25 cellular contexts compared by ENCODE assay signal in the genomic region with DNA sequence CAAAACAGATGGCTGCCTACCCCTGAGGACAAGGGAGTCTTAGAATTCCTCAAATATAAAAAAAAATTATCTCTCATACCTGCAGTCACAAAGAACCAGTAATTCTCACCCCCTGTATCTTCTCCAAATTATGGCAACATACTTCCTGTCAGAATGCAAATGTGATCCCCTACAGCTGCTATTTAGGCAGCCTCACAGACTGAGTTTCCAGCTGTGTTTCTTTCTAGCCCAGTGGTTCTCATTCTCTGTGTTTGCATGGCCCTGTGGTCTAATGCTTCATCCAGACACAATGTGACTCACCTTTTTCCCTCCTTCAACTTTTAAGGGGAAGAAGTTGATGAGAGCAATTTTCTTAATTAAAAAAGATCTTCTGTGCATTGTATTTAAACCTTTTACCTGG.
DNase-seq lines count a peak whose midpoint lies in the region; ATAC-seq and TF ChIP-seq lines count a peak whose summit lies in the region.
"Had no signal": no experiment of that assay in that cellular context is flagged by ENCODE, and none has a peak within 500 bp of the region (broad histone marks: within the 10 kb centered on the region; RNA-seq: fewer than 3 reads in every experiment).

No MANE protein-coding gene starts in this region.

- H4K20me1 ChIP-seq in GM23338 (replicated peaks; ENCODE audit: insufficient read depth), result no peaks in the 10 kb centered on the region

- H3K4me1 ChIP-seq in GM23338 (ENCODE audit: insufficient read depth), result peaks cover 11% of the 10 kb centered on the region; the same call in 1 of the 2 replicates
- H3K4me1 ChIP-seq in BE2C, result no peaks in the 10 kb centered on the region
- H3K4me1 ChIP-seq: psoas muscle had no signal

- H3K27ac Mint-ChIP-seq in GM23338, result no peak overlapping the region
- no peak overlapping the region for H3K27ac Mint-ChIP-seq in stimulated activated memory B cell treated with anti-CD40 and anti-IgM and Interleukin-4, amounts not matched to agents 10 μg/mL and 1 μg/mL and 100 μg/mL, for 72 hours
- H3K27ac Mint-ChIP-seq: activated T-helper 1 cell treated with anti-CD3 and anti-CD28 coated beads, Interleukin-12 subunit alpha, Interleukin-12 subunit beta, Interleukin-2, Interleukin-4 antibody, amounts not matched to agents 30 ng/mL and 10 ng/mL and 1 ng/mL, durations not matched to agents 14 hours and 24 hours and 36 hours; B cell; memory B cell had no signal

- no peaks in the 10 kb centered on the region for H3K9me3 ChIP-seq in BE2C
- H3K9me3 ChIP-seq: psoas muscle had no signal

- peaks cover 14% of the 10 kb centered on the region; the same call in 1 of the 2 replicates for H3K9me2 ChIP-seq in GM23338 (ENCODE audit: insufficient read depth)

- TF ChIP-seq CTCF in AG10803 (conservative IDR thresholded peaks at IDR 0.05; ENCODE audit: low read length) (no peak), GM23338 (conservative IDR thresholded peaks at IDR 0.05; ENCODE audit: low read depth in 2 of 2) (no peak), fibroblast of pulmonary artery (IDR thresholded peaks at IDR 0.05; ENCODE audit: low read length, missing control alignments) (no peak), BE2C (IDR thresholded peaks at IDR 0.05; ENCODE audit: low read depth, low read length) (no peak)

- no peak overlapping the region for H3K4me3 Mint-ChIP-seq in GM23338
- no peak overlapping the region for H3K4me3 Mint-ChIP-seq in stimulated activated memory B cell treated with anti-CD40 and anti-IgM and Interleukin-4, amounts not matched to agents 10 μg/mL and 1 μg/mL and 100 μg/mL, for 72 hours
- H3K4me3 Mint-ChIP-seq: activated T-helper 1 cell treated with anti-CD3 and anti-CD28 coated beads, Interleukin-12 subunit alpha, Interleukin-12 subunit beta, Interleukin-2, Interleukin-4 antibody, amounts not matched to agents 30 ng/mL and 10 ng/mL and 1 ng/mL, durations not matched to agents 14 hours and 24 hours and 36 hours; B cell; memory B cell had no signal

- no peaks in the 10 kb centered on the region for H3K27me3 ChIP-seq in GM23338 (ENCODE audit: insufficient read depth)
- H3K27me3 ChIP-seq in BE2C, result no peaks in the 10 kb centered on the region

- no peak overlapping the region for H2AFZ ChIP-seq in GM23338

- H3K79me2 ChIP-seq in GM23338 (replicated peaks; ENCODE audit: insufficient read depth), result no peaks in the 10 kb centered on the region

- no peak overlapping the region for H3K27ac ChIP-seq in GM23338 (ENCODE audit: low read depth)
- H3K27ac ChIP-seq: psoas muscle had no signal

- no peak overlapping the region for H3K4me3 ChIP-seq in AG10803 (ENCODE audit: low read length)
- H3K4me3 ChIP-seq in GM23338, result no peak overlapping the region
- no peak overlapping the region for H3K4me3 ChIP-seq in fibroblast of pulmonary artery (replicated peaks; ENCODE audit: low read depth, low read length)
- H3K4me3 ChIP-seq in BE2C (ENCODE audit: low read depth, low read length), result no peak overlapping the region
- H3K4me3 ChIP-seq: GM12878, psoas muscle had no signal

- H3F3A ChIP-seq in GM23338 (replicated peaks; ENCODE audit: low read depth), result no peaks in the 10 kb centered on the region

- no peaks in the 10 kb centered on the region; the same call in 1 of the 2 replicates for H3K36me3 ChIP-seq in GM23338 (ENCODE audit: insufficient read depth)
- H3K36me3 ChIP-seq in BE2C, result no peaks in the 10 kb centered on the region

- peaks cover 17% of the 10 kb centered on the region for H3K4me1 Mint-ChIP-seq in GM23338
- H3K4me1 Mint-ChIP-seq in stimulated activated memory B cell treated with anti-CD40 and anti-IgM and Interleukin-4, amounts not matched to agents 10 μg/mL and 1 μg/mL and 100 μg/mL, for 72 hours, result no peaks in the 10 kb centered on the region
- H3K4me1 Mint-ChIP-seq: B cell, memory B cell had no signal

- 0 out of 3 replicates have a peak, but pooled peaks cover 7% of the 10 kb centered on the region for H3K9me3 Mint-ChIP-seq in GM23338
- no peaks in the 10 kb centered on the region for H3K9me3 Mint-ChIP-seq in stimulated activated memory B cell treated with anti-CD40 and anti-IgM and Interleukin-4, amounts not matched to agents 10 μg/mL and 1 μg/mL and 100 μg/mL, for 72 hours

- DNase-seq in AG10803 (ENCODE audit: low read depth) (peak; percentile 2), GM23338 (ENCODE audit: low spot score) (no peak), NCI-H146 treated with DMSO at 0.1 percent for 48 hours (lab: John Stamatoyannopoulos, UW; ENCODE audit: unreplicated experiment) (peak; percentile 37), fibroblast of pulmonary artery (ENCODE audit: low read depth) (peak; percentile 17), HuH-7.5 (ENCODE audit: low spot score) (no peak), BE2C (no peak)
- DNase-seq: activated CD4-positive, alpha-beta T cell treated with anti-CD3 and anti-CD28 coated beads, Interleukin-2, amount 50 U/mL, for 1 hour; activated naive CD4-positive, alpha-beta T cell treated with anti-CD3 and anti-CD28 coated beads, Interleukin-2, amount 50 U/mL, for 16 hours; DMS79 treated with DMSO at 0.1 percent for 48 hours; left cardiac atrium; NCI-H1092 treated with DMSO at 0.1 percent for 48 hours; NCI-H2029; NCI-H345; NCI-H82; nucleus accumbens; psoas muscle; Right ventricle myocardium superior; stimulated activated CD4-positive, alpha-beta T cell treated with anti-CD3 and anti-CD28 coated beads, Interleukin-1b, Interleukin-23, amount 100 ng/mL, for 48 hours; T-helper 9 cell had no signal

- peaks cover 3% of the 10 kb centered on the region for H3K27me3 Mint-ChIP-seq in GM23338 (ENCODE audit: insufficient read depth, low read depth, poor library complexity)
- H3K27me3 Mint-ChIP-seq in stimulated activated memory B cell treated with anti-CD40 and anti-IgM and Interleukin-4, amounts not matched to agents 10 μg/mL and 1 μg/mL and 100 μg/mL, for 72 hours, result no peaks in the 10 kb centered on the region
- H3K27me3 Mint-ChIP-seq: B cell, memory B cell had no signal

- H3K4me2 ChIP-seq in GM23338, result no peak overlapping the region

- H3K36me3 Mint-ChIP-seq in GM23338 (ENCODE audit: low read depth), result no peaks in the 10 kb centered on the region; the same call in 2 of the 3 replicates
- no peaks in the 10 kb centered on the region for H3K36me3 Mint-ChIP-seq in stimulated activated memory B cell treated with anti-CD40 and anti-IgM and Interleukin-4, amounts not matched to agents 10 μg/mL and 1 μg/mL and 100 μg/mL, for 72 hours
- H3K36me3 Mint-ChIP-seq: memory B cell had no signal

- ATAC-seq in GM23338 (peak; percentile 31; the same call in 1 of the 3 replicates), HG03025 (IDR thresholded peaks at IDR 0.05; ENCODE audit: low FRiP score, unreplicated experiment) (no peak)
- no peak for ATAC-seq in stimulated activated memory B cell treated with anti-CD40 and anti-IgM and Interleukin-4, amounts not matched to agents 10 μg/mL and 1 μg/mL and 100 μg/mL, for 72 hours
- ATAC-seq: GM12878, left cardiac atrium, psoas muscle had no signal

TF ChIP-seq in GM23338, 12 proteins besides CTCF, POLR2A, EP300 and RAD21 (continues in another document):
- TF ChIP-seq ZNF114 (CRISPR knock-in tag; IDR thresholded peaks at IDR 0.05), result no peak
- TF ChIP-seq, protein P1, sequence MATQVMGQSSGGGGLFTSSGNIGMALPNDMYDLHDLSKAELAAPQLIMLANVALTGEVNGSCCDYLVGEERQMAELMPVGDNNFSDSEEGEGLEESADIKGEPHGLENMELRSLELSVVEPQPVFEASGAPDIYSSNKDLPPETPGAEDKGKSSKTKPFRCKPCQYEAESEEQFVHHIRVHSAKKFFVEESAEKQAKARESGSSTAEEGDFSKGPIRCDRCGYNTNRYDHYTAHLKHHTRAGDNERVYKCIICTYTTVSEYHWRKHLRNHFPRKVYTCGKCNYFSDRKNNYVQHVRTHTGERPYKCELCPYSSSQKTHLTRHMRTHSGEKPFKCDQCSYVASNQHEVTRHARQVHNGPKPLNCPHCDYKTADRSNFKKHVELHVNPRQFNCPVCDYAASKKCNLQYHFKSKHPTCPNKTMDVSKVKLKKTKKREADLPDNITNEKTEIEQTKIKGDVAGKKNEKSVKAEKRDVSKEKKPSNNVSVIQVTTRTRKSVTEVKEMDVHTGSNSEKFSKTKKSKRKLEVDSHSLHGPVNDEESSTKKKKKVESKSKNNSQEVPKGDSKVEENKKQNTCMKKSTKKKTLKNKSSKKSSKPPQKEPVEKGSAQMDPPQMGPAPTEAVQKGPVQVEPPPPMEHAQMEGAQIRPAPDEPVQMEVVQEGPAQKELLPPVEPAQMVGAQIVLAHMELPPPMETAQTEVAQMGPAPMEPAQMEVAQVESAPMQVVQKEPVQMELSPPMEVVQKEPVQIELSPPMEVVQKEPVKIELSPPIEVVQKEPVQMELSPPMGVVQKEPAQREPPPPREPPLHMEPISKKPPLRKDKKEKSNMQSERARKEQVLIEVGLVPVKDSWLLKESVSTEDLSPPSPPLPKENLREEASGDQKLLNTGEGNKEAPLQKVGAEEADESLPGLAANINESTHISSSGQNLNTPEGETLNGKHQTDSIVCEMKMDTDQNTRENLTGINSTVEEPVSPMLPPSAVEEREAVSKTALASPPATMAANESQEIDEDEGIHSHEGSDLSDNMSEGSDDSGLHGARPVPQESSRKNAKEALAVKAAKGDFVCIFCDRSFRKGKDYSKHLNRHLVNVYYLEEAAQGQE (IDR thresholded peaks at IDR 0.05; ENCODE audit: unreplicated experiment), result no peak

Comparison
In these comparisons a context has a peak if more than half of its experiments do, and no peak if none do; other contexts are left out.
1. DNase-seq: peak in AG10803 (single experiment), NCI-H146 treated with DMSO at 0.1 percent for 48 hours (single experiment) and fibroblast of pulmonary artery (single experiment); none in GM23338 (single experiment), HuH-7.5 (single experiment) and BE2C (single experiment).